ENCODE assay signal across 8 cellular contexts in genomic region chr4:165207016-165207430, GRCh38. TPM values are rescaled to one million over a fixed set of nuclear protein-coding genes. Genes with fewer than 3 reads are reported as not detected.
DNase-seq lines count a peak whose midpoint lies in the region; ATAC-seq and TF ChIP-seq lines count a peak whose summit lies in the region.

No MANE protein-coding gene starts in this region.

- H3K4me3 ChIP-seq in DND-41 (ENCODE audit: low read depth in 1 of 2, low read length in 2 of 2) (peak overlapping the region; percentile 28 to 75; a peak in 3 of 4 replicates), esophagus muscularis mucosa (peak overlapping the region; percentile 81 to 98 (median 96))

- 0% methylated on average over 5 of the region's 28 CpGs for WGBS in esophagus muscularis mucosa

- H3K4me1 Mint-ChIP-seq in T-helper 1 cell treated with Interleukin-12 subunit alpha and Interleukin-12 subunit beta and Interleukin-4 antibody, amounts not matched to agents 30 μg/mL and 1 μg/mL, for 36 hours (ENCODE audit: low read depth): peaks cover 52% of the 10 kb centered on the region
- H3K4me1 Mint-ChIP-seq in nephron progenitor cell: peaks cover 27% of the 10 kb centered on the region

- H4K20me1 ChIP-seq in DND-41 (ENCODE audit: insufficient read depth, low read length): no peaks in the 10 kb centered on the region; the same call in 1 of the 2 replicates

- H3K79me2 ChIP-seq in DND-41 (ENCODE audit: insufficient read depth, low read length): peaks cover 36% of the 10 kb centered on the region

- peaks cover 35% of the 10 kb centered on the region for H3K4me1 ChIP-seq in DND-41 (ENCODE audit: insufficient read depth, low read length)
- H3K4me1 ChIP-seq in esophagus muscularis mucosa: peaks cover 12 to 32% (median 27%) of the 10 kb centered on the region in 4 donors

- H3K27ac ChIP-seq in DND-41 (ENCODE audit: low read length): peak overlapping the region; percentile 46
- peak overlapping the region; percentile 85 to 94 (median 91) for H3K27ac ChIP-seq in esophagus muscularis mucosa (replicated peaks in 1 of 4)

- peak overlapping the region; percentile 82 for H3K9ac ChIP-seq in DND-41 (ENCODE audit: low read depth, low read length)

- peak overlapping the region; percentile 83 for H3K4me3 Mint-ChIP-seq in T-helper 1 cell treated with Interleukin-12 subunit alpha and Interleukin-12 subunit beta and Interleukin-4 antibody, amounts not matched to agents 30 μg/mL and 1 μg/mL, for 36 hours
- peak overlapping the region; percentile 79 for H3K4me3 Mint-ChIP-seq in nephron progenitor cell

- H3K9me3 ChIP-seq in DND-41 (ENCODE audit: insufficient read depth, low read length, severe bottlenecking) (no peaks in the 10 kb centered on the region), esophagus muscularis mucosa (no peaks in the 10 kb centered on the region)

- no peak for DNase-seq in DND-41
- DNase-seq in esophagus muscularis mucosa (ENCODE audit: extremely low spot score): no peak
- peak; percentile 14 for DNase-seq in nephron progenitor cell
- DNase-seq in COR-L47 (lab: John Stamatoyannopoulos, UW): no peak
- no peak for DNase-seq in NCI-H226

- TF ChIP-seq CTCF in DND-41 (IDR thresholded peaks at IDR 0.05; ENCODE audit: borderline replicate concordance, extremely low read depth, low read length, poor library complexity, severe bottlenecking) (no peak), esophagus muscularis mucosa (IDR thresholded peaks at IDR 0.05) (no peak), nephron progenitor cell (IDR thresholded peaks at IDR 0.05) (no peak)

- H3K27ac Mint-ChIP-seq in T-helper 1 cell treated with Interleukin-12 subunit alpha and Interleukin-12 subunit beta and Interleukin-4 antibody, amounts not matched to agents 30 μg/mL and 1 μg/mL, for 36 hours: peak overlapping the region; percentile 79
- H3K27ac Mint-ChIP-seq in nephron progenitor cell: no peak overlapping the region

- no peaks in the 10 kb centered on the region for H3K9me3 Mint-ChIP-seq in T-helper 1 cell treated with Interleukin-12 subunit alpha and Interleukin-12 subunit beta and Interleukin-4 antibody, amounts not matched to agents 30 μg/mL and 1 μg/mL, for 36 hours
- H3K9me3 Mint-ChIP-seq in nephron progenitor cell: no peaks in the 10 kb centered on the region

- H3K4me2 ChIP-seq in DND-41 (ENCODE audit: insufficient read depth, low read length): peak overlapping the region; percentile 94

- H3K27me3 Mint-ChIP-seq in T-helper 1 cell treated with Interleukin-12 subunit alpha and Interleukin-12 subunit beta and Interleukin-4 antibody, amounts not matched to agents 30 μg/mL and 1 μg/mL, for 36 hours (ENCODE audit: low read depth): no peaks in the 10 kb centered on the region
- H3K27me3 Mint-ChIP-seq in nephron progenitor cell (ENCODE audit: low read depth, poor library complexity): peaks cover 23% of the 10 kb centered on the region

- H3K36me3 ChIP-seq in DND-41 (ENCODE audit: insufficient read depth, low read length) (no peaks in the 10 kb centered on the region), esophagus muscularis mucosa (no peaks in the 10 kb centered on the region)

- no peak for TF ChIP-seq POLR2A in esophagus muscularis mucosa (IDR thresholded peaks at IDR 0.05; ENCODE audit: low read depth)

- ATAC-seq in DND-41 (ENCODE audit: insufficient read depth, low read depth): peak; percentile 59
- ATAC-seq in GM19351 (IDR thresholded peaks at IDR 0.05; ENCODE audit: unreplicated experiment): peak; percentile 29
- peak; percentile 23 for ATAC-seq in HG03196 (IDR thresholded peaks at IDR 0.05; ENCODE audit: unreplicated experiment)

- H2AFZ ChIP-seq in DND-41 (ENCODE audit: low read depth, low read length): peak overlapping the region; percentile 87

- H3K36me3 Mint-ChIP-seq in T-helper 1 cell treated with Interleukin-12 subunit alpha and Interleukin-12 subunit beta and Interleukin-4 antibody, amounts not matched to agents 30 μg/mL and 1 μg/mL, for 36 hours (ENCODE audit: low read depth): peaks cover 8% of the 10 kb centered on the region
- no peaks in the 10 kb centered on the region for H3K36me3 Mint-ChIP-seq in nephron progenitor cell (ENCODE audit: low read depth)

- no peaks in the 10 kb centered on the region for H3K27me3 ChIP-seq in DND-41 (ENCODE audit: insufficient read depth, low read length, poor library complexity)
- no peaks in the 10 kb centered on the region for H3K27me3 ChIP-seq in esophagus muscularis mucosa

- intact Hi-C loops in esophagus muscularis mucosa (cut with DNase I): loop anchor here (5.0 to 10.0 kb wide), 2 partner anchors 75 to 258 kb away; no protein-coding TSS in a partner anchor

- TF ChIP-seq EP300 in esophagus muscularis mucosa (IDR thresholded peaks at IDR 0.05): no peak

RNA-seq across cellular contexts. Expression of gene KLHL2, which starts 0.3 kb away (rescaled TPM):
- 10 to 100 TPM; 23.5 to 35.3 (median 27.2) TPM for total RNA-seq in esophagus muscularis mucosa
